Comparison of ENCODE assay signal across 11 cellular contexts in genomic region chr10:77505431-77506334, GRCh38.
DNase-seq lines count a peak whose midpoint lies in the region; ATAC-seq and TF ChIP-seq lines count a peak whose summit lies in the region.
"Had no signal": no experiment of that assay in that cellular context is flagged by ENCODE, and none has a peak within 500 bp of the region (broad histone marks: within the 10 kb centered on the region; RNA-seq: fewer than 3 reads in every experiment).

No MANE protein-coding gene starts in this region.

- CTCF ChIA-PET in activated CD8-positive, alpha-beta memory T cell treated with anti-CD3 and anti-CD28 coated beads, Interleukin-2, amount 10 ng/mL, durations not matched to agents 7 days and 5 days (lab: Charles Lee): no interaction called here

- H3K9me3 Mint-ChIP-seq in activated CD8-positive, alpha-beta memory T cell treated with anti-CD3 and anti-CD28 coated beads, Interleukin-2, amount 10 ng/mL, durations not matched to agents 7 days and 5 days (ENCODE audit: low read depth): no peaks in the 10 kb centered on the region
- H3K9me3 Mint-ChIP-seq: memory B cell had no signal

- H3K27ac ChIP-seq in colonic mucosa: no peak overlapping the region

- H3K4me1 Mint-ChIP-seq in activated CD8-positive, alpha-beta memory T cell treated with anti-CD3 and anti-CD28 coated beads, Interleukin-2, amount 10 ng/mL, durations not matched to agents 7 days and 5 days: peaks cover 3% of the 10 kb centered on the region
- H3K4me1 Mint-ChIP-seq: memory B cell had no signal

- no peak overlapping the region for H3K27ac Mint-ChIP-seq in activated CD8-positive, alpha-beta memory T cell treated with anti-CD3 and anti-CD28 coated beads, Interleukin-2, amount 10 ng/mL, durations not matched to agents 7 days and 5 days
- H3K27ac Mint-ChIP-seq: memory B cell had no signal

- no peak overlapping the region for H3K4me3 Mint-ChIP-seq in activated CD8-positive, alpha-beta memory T cell treated with anti-CD3 and anti-CD28 coated beads, Interleukin-2, amount 10 ng/mL, durations not matched to agents 7 days and 5 days
- H3K4me3 Mint-ChIP-seq: memory B cell had no signal

- H3K27me3 ChIP-seq in colonic mucosa: no peaks in the 10 kb centered on the region

- H3K9ac ChIP-seq in colonic mucosa (ENCODE audit: low read depth in 2 of 2, low read length in 2 of 2): no peak overlapping the region

- TF ChIP-seq CTCF in omental fat pad (IDR thresholded peaks at IDR 0.05) (no peak), colonic mucosa (IDR thresholded peaks at IDR 0.05) (no peak)

- DNase-seq in COLO829 (ENCODE audit: low spot score) (peak; percentile 26), MV-4-11 (lab: John Stamatoyannopoulos, UW) (peak; percentile 27), dedifferentiated amniotic fluid mesenchymal stem cell (ENCODE audit: extremely low spot score) (peak; percentile 73), omental fat pad (ENCODE audit: low spot score) (no peak), NCI-H2227 treated with DMSO at 0.1 percent for 48 hours (lab: John Stamatoyannopoulos, UW) (no peak), NCI-H510A (lab: John Stamatoyannopoulos, UW) (no peak), colonic mucosa (no peak)
- no peak for DNase-seq in activated CD8-positive, alpha-beta memory T cell treated with anti-CD3 and anti-CD28 coated beads, Interleukin-2, amount 10 ng/mL, durations not matched to agents 7 days and 5 days
- DNase-seq: NCI-H1436 treated with DMSO at 0.1 percent for 48 hours had no signal

- peaks cover 18% of the 10 kb centered on the region for H3K27me3 Mint-ChIP-seq in activated CD8-positive, alpha-beta memory T cell treated with anti-CD3 and anti-CD28 coated beads, Interleukin-2, amount 10 ng/mL, durations not matched to agents 7 days and 5 days

- no peak overlapping the region for H3K4me3 ChIP-seq in colonic mucosa
- H3K4me3 ChIP-seq: thoracic aorta had no signal

- H3K9me3 ChIP-seq in colonic mucosa: no peaks in the 10 kb centered on the region
- H3K9me3 ChIP-seq: thoracic aorta had no signal

- no peaks in the 10 kb centered on the region for H3K4me1 ChIP-seq in colonic mucosa

- no peaks in the 10 kb centered on the region for H3K36me3 Mint-ChIP-seq in activated CD8-positive, alpha-beta memory T cell treated with anti-CD3 and anti-CD28 coated beads, Interleukin-2, amount 10 ng/mL, durations not matched to agents 7 days and 5 days
- H3K36me3 Mint-ChIP-seq: memory B cell had no signal

- no peaks in the 10 kb centered on the region for H3K36me3 ChIP-seq in colonic mucosa
- H3K36me3 ChIP-seq: thoracic aorta had no signal

- peak; percentile 64 for ATAC-seq in omental fat pad (ENCODE audit: low FRiP score)
- no peak for ATAC-seq in activated CD8-positive, alpha-beta memory T cell treated with anti-CD3 and anti-CD28 coated beads, Interleukin-2, amount 10 ng/mL, durations not matched to agents 7 days and 5 days

- intact Hi-C loops in colonic mucosa (cut with DNase I): no loop called here

Comparison
In these comparisons a context has a peak if more than half of its experiments do, and no peak if none do; other contexts are left out.
1. DNase-seq: peak in COLO829 (single experiment), MV-4-11 (single experiment) and dedifferentiated amniotic fluid mesenchymal stem cell (single experiment); none in omental fat pad (single experiment), NCI-H2227 treated with DMSO at 0.1 percent for 48 hours (single experiment), NCI-H510A (single experiment), activated CD8-positive, alpha-beta memory T cell treated with anti-CD3 and anti-CD28 coated beads, Interleukin-2, amount 10 ng/mL, durations not matched to agents 7 days and 5 days (single experiment) and colonic mucosa (single experiment).